32 cellular contexts compared by ENCODE assay signal in genomic region chr5:1039210-1039548, GRCh38.
"Had no signal": no experiment of that assay in that cellular context is flagged by ENCODE, and none has a peak within 500 bp of the region (broad histone marks: within the 10 kb centered on the region; RNA-seq: fewer than 3 reads in every experiment).

No MANE protein-coding gene starts in this region.

- H3K27me3 Mint-ChIP-seq: activated CD4-positive, alpha-beta memory T cell treated with anti-CD3 and anti-CD28 coated beads, Interleukin-2, amount 10 ng/mL, durations not matched to agents 7 days and 5 days; activated CD8-positive, alpha-beta memory T cell treated with anti-CD3 and anti-CD28 coated beads, Interleukin-2, amount 10 ng/mL, durations not matched to agents 7 days and 5 days; activated naive CD4-positive, alpha-beta T cell treated with anti-CD3 and anti-CD28 coated beads, Interleukin-2, amount 50 U/mL, for 24 hours; activated naive CD8-positive, alpha-beta T cell treated with anti-CD3 and anti-CD28 coated beads, Interleukin-2, amount 10 ng/mL, durations not matched to agents 7 days and 5 days had no signal

- ATAC-seq: activated CD8-positive, alpha-beta memory T cell treated with anti-CD3 and anti-CD28 coated beads, Interleukin-2, amount 10 ng/mL, durations not matched to agents 7 days and 5 days; body of pancreas had no signal

- H3K36me3 ChIP-seq: breast epithelium, WERI-Rb-1 had no signal

- H3K27ac ChIP-seq: body of pancreas, breast epithelium, WERI-Rb-1 had no signal

- H3K27me3 ChIP-seq: body of pancreas, breast epithelium, MG63 had no signal

- DNase-seq: activated CD4-positive, alpha-beta memory T cell treated with anti-CD3 and anti-CD28 coated beads, Interleukin-2, amount 10 ng/mL, durations not matched to agents 7 days and 5 days; activated CD4-positive, alpha-beta T cell treated with anti-CD3 and anti-CD28 coated beads for 1 hour; activated CD4-positive, alpha-beta T cell treated with anti-CD3 and anti-CD28 coated beads for 48 hours; activated CD4-positive, CD25-positive, alpha-beta regulatory T cell; activated CD8-positive, alpha-beta memory T cell treated with anti-CD3 and anti-CD28 coated beads for 24 hours; activated CD8-positive, alpha-beta memory T cell treated with anti-CD3 and anti-CD28 coated beads, Interleukin-2, amount 10 ng/mL, durations not matched to agents 7 days and 5 days; activated CD8-positive, alpha-beta memory T cell treated with anti-CD3 and anti-CD28 coated beads, Interleukin-2, amount 50 U/mL, for 48 hours; activated gamma-delta T cell; activated naive CD4-positive, alpha-beta T cell treated with Interleukin-2 at 50 U/mL for 16 hours; activated naive CD8-positive, alpha-beta T cell treated with anti-CD3 and anti-CD28 coated beads, Interleukin-2, amount 10 ng/mL, durations not matched to agents 7 days and 5 days; amygdala; caudate nucleus; Kasumi-1; KG1; MG63; NCI-H1048; NCI-H146; NCI-H187; NCI-H2029 treated with DMSO at 0.1 percent for 48 hours; NCI-H2107; NCI-H2171; NCI-H510A; NCI-H526; NCI-H748 treated with DMSO at 0.1 percent for 48 hours; NK-92 treated with Interleukin-12 subunit alpha and Interleukin-12 subunit beta, amount 100 ng/mL, for 24 hours; OCI-M1; T1000; WERI-Rb-1 had no signal

- H3K27ac Mint-ChIP-seq: activated CD4-positive, alpha-beta memory T cell treated with anti-CD3 and anti-CD28 coated beads, Interleukin-2, amount 10 ng/mL, durations not matched to agents 7 days and 5 days; activated CD8-positive, alpha-beta memory T cell treated with anti-CD3 and anti-CD28 coated beads, Interleukin-2, amount 10 ng/mL, durations not matched to agents 7 days and 5 days; activated naive CD4-positive, alpha-beta T cell treated with anti-CD3 and anti-CD28 coated beads, Interleukin-2, amount 50 U/mL, for 24 hours; activated naive CD8-positive, alpha-beta T cell treated with anti-CD3 and anti-CD28 coated beads, Interleukin-2, amount 10 ng/mL, durations not matched to agents 7 days and 5 days; activated T-helper 2 cell treated with anti-CD3 and anti-CD28 coated beads, Interferon-gamma antibody, Interleukin-2, Interleukin-4, amounts not matched to agents 10 μg/mL and 5 μg/mL and 100 μg/mL, durations not matched to agents 14 hours and 24 hours and 36 hours had no signal

- H3K4me1 ChIP-seq: body of pancreas, breast epithelium had no signal

- H3K4me1 Mint-ChIP-seq: activated CD8-positive, alpha-beta memory T cell treated with anti-CD3 and anti-CD28 coated beads, Interleukin-2, amount 10 ng/mL, durations not matched to agents 7 days and 5 days had no signal

- H3K9me3 ChIP-seq: body of pancreas, breast epithelium had no signal

- H3K4me3 ChIP-seq: body of pancreas, breast epithelium, MG63 had no signal

- H3K36me3 Mint-ChIP-seq: activated naive CD4-positive, alpha-beta T cell treated with anti-CD3 and anti-CD28 coated beads, Interleukin-2, amount 50 U/mL, for 24 hours had no signal

- H3K4me3 Mint-ChIP-seq: activated CD4-positive, alpha-beta memory T cell treated with anti-CD3 and anti-CD28 coated beads, Interleukin-2, amount 10 ng/mL, durations not matched to agents 7 days and 5 days; activated CD8-positive, alpha-beta memory T cell treated with anti-CD3 and anti-CD28 coated beads, Interleukin-2, amount 10 ng/mL, durations not matched to agents 7 days and 5 days; activated naive CD4-positive, alpha-beta T cell treated with anti-CD3 and anti-CD28 coated beads, Interleukin-2, amount 50 U/mL, for 24 hours; activated naive CD8-positive, alpha-beta T cell treated with anti-CD3 and anti-CD28 coated beads, Interleukin-2, amount 10 ng/mL, durations not matched to agents 7 days and 5 days had no signal
